In genomic region chr12:53287741-53288216, GRCh38 we compare ENCODE assay signal across 8 cellular contexts. TPM values are rescaled to one million over a fixed set of nuclear protein-coding genes. Genes with fewer than 3 reads are reported as not detected.
DNase-seq lines count a peak whose midpoint lies in the region; ATAC-seq, FAIRE-seq and TF ChIP-seq lines count a peak whose summit lies in the region.

No MANE protein-coding gene starts in this region.

- ATAC-seq in pancreas (peak; percentile 70 to 93 (median 88)), GM21528 (IDR thresholded peaks at IDR 0.05; ENCODE audit: low FRiP score, unreplicated experiment) (no peak)

- no peak overlapping the region for H3K4me3 ChIP-seq in pancreas

- peak; percentile 33 to 52 (median 44) for TF ChIP-seq CTCF in pancreas (IDR thresholded peaks at IDR 0.05)

- H3K27me3 ChIP-seq in pancreas: no peaks in the 10 kb centered on the region

- no peak overlapping the region for H3K27ac ChIP-seq in pancreas

- intact Hi-C loops in pancreas (cut with DNase I): loop anchor here in 2 of 3 donors (5.0 to 10.0 kb wide), 2 partner anchors 73 to 75 kb away; no protein-coding TSS in a partner anchor

- DNase-seq in AML-193 (lab: John Stamatoyannopoulos, UW): peak; percentile 36 to 58
- peak; percentile 52 for DNase-seq in H4 (ENCODE audit: low spot score)
- peak; percentile 14 for DNase-seq in RCC 7860 (ENCODE audit: low spot score)
- peak; percentile 90 for DNase-seq in activated effector memory CD4-positive, alpha-beta T cell treated with anti-CD3 and anti-CD28 coated beads, Interleukin-2, amount 50 U/mL, for 16 hours
- peak; percentile 52 to 75 for DNase-seq in frontal cortex (ENCODE audit: low spot score in 2 of 2)
- peak in 5 of 6 donors; percentile 52 to 73 (median 62) for DNase-seq in pancreas
- DNase-seq in urothelium cell line (ENCODE audit: low spot score): peak; percentile 50

- H3K4me1 ChIP-seq in pancreas: no peaks in the 10 kb centered on the region

- WGBS in pancreas, 2 donors: 64 to 70% methylated on average over 11 of the region's 11 CpGs

- FAIRE-seq in RCC 7860 (lab: Jason Lieb, UNC) (no peak), frontal cortex (lab: Jason Lieb, UNC) (no peak), pancreas (lab: Jason Lieb, UNC) (no peak), urothelium cell line (lab: Jason Lieb, UNC) (no peak)

- no peaks in the 10 kb centered on the region for H3K36me3 ChIP-seq in pancreas

- H3K9me3 ChIP-seq in pancreas: no peaks in the 10 kb centered on the region

RNA-seq across cellular contexts. Expression of gene PFDN5, which starts 7.6 kb away (rescaled TPM):
- total RNA-seq in H4 (2014; rRNA removed; shearing (Covaris generic)): 462 and 537 TPM in 2 replicates
- total RNA-seq in frontal cortex: 538 TPM
- total RNA-seq in pancreas: 100 to 1,000 TPM; 203 to 247 (median 231) TPM
- polyA plus RNA-seq in pancreas: 100 to 1,000 TPM; 874 to 875 TPM

RNA-seq across cellular contexts. Expression of gene MYG1, which starts 11.7 kb away (rescaled TPM):
- 80.2 and 82.8 TPM in 2 replicates for total RNA-seq in H4 (2014; rRNA removed; shearing (Covaris generic))
- total RNA-seq in frontal cortex: 45.7 TPM
- total RNA-seq in pancreas: 10 to 100 TPM; 25.4 to 34.1 (median 30.6) TPM
- polyA plus RNA-seq in pancreas: 10 to 100 TPM; 58.1 to 76.9 TPM

RNA-seq across cellular contexts. Expression of gene ESPL1, which starts 19.7 kb away (rescaled TPM):
- total RNA-seq in H4 (2014; rRNA removed; shearing (Covaris generic)): 7.8 and 22.6 TPM in 2 replicates
- total RNA-seq in frontal cortex: 1.2 TPM
- under 1 TPM; 0.09 to 0.81 (median 0.50) TPM for total RNA-seq in pancreas
- under 1 TPM; 0.09 to 0.27 TPM for polyA plus RNA-seq in pancreas

RNA-seq across cellular contexts. Expression of gene AAAS, which starts 33.6 kb away (rescaled TPM):
- 57.0 and 74.6 TPM in 2 replicates for total RNA-seq in H4 (2014; rRNA removed; shearing (Covaris generic))
- total RNA-seq in frontal cortex (34.2 TPM), pancreas (10 to 100 TPM; 18.6 to 37.0 (median 22.6) TPM)
- 10 to 100 TPM; 51.7 to 61.1 TPM for polyA plus RNA-seq in pancreas

RNA-seq across cellular contexts. Expression of gene SP7, which starts 48.4 kb away (rescaled TPM):
- total RNA-seq in H4 (2014; rRNA removed; shearing (Covaris generic)): not detected in 2 replicates
- total RNA-seq in frontal cortex: under 0.01 TPM
- total RNA-seq in pancreas: not detected
- polyA plus RNA-seq in pancreas: not detected

Comparison
In these comparisons a context has a peak if more than half of its experiments do, and no peak if none do; other contexts are left out.
1. DNase-seq: peak in every context shown above with its lines; median percentile 90 in activated effector memory CD4-positive, alpha-beta T cell treated with anti-CD3 and anti-CD28 coated beads, Interleukin-2, amount 50 U/mL, for 16 hours; 64 in frontal cortex; 62 in pancreas; 52 in H4; 50 in urothelium cell line; 47 in AML-193; 14 in RCC 7860.